1 cellular context compared by ENCODE assay signal in the genomic region with DNA sequence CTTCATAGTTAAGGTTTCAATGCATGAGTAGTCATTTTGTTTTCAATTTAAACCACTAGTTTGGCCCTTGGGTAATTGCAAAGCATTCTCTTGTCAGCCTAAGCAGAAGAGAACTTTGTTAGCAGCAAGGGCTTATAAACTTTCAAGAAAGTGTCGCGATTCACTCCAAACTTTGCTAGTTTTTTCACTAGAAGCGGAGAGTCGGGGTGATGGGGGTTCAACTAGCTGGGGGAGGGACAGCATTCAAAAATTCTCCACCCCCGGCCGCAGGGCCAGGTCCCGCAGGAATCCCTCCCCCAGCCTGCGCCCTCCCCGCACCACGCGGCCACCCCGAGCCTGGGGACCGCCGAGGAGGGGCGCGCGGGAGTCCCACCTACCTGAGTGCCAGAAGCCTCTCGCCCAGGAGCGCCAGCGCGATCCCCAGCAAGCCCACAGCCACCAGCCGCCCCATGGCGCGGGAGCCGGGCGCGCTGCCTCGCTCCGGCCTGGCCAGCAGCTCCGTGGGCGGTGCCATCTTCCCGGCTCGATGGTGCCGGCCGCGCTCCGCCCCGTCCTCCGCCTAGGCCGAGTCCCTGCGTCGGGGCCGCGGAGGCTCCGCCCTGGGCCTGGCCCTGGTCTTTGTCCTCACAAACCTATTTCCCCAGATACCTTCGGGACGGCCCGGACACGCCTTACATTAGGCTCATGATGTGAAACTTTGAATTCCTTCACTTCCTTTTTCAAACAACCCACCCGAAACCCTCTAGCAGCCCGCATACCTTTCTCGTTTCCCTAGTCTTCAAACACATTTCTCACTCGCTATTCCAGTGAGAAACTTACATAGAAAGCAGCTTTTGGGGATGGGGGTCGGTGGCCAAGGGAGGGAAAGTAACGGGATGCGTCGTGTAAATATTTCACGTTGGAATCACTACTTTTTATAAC.
A peak's percentile ranks its signal among the peaks of the same experiment; 100 is the strongest.
TF ChIP-seq lines count a peak whose summit lies in the region.

A gene (minus strand): TSS at position 528 of the 921 bp plus-strand sequence. CDS start 77 bp downstream, at position 451.

TF ChIP-seq in K562, 482 proteins besides CTCF, POLR2A, EP300 and RAD21 (continued from another document):
- TF ChIP-seq, protein P1, sequence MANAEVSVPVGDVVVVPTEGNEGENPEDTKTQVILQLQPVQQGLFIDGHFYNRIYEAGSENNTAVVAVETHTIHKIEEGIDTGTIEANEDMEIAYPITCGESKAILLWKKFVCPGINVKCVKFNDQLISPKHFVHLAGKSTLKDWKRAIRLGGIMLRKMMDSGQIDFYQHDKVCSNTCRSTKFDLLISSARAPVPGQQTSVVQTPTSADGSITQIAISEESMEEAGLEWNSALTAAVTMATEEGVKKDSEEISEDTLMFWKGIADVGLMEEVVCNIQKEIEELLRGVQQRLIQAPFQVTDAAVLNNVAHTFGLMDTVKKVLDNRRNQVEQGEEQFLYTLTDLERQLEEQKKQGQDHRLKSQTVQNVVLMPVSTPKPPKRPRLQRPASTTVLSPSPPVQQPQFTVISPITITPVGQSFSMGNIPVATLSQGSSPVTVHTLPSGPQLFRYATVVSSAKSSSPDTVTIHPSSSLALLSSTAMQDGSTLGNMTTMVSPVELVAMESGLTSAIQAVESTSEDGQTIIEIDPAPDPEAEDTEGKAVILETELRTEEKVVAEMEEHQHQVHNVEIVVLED (CRISPR knock-in tag; IDR thresholded peaks at IDR 0.05), result no peak
- no peak for TF ChIP-seq CHD1 (IDR thresholded peaks at IDR 0.05; ENCODE audit: low read length)
- no peak for TF ChIP-seq SNIP1 (IDR thresholded peaks at IDR 0.05; ENCODE audit: low read depth)
- TF ChIP-seq, protein P2, sequence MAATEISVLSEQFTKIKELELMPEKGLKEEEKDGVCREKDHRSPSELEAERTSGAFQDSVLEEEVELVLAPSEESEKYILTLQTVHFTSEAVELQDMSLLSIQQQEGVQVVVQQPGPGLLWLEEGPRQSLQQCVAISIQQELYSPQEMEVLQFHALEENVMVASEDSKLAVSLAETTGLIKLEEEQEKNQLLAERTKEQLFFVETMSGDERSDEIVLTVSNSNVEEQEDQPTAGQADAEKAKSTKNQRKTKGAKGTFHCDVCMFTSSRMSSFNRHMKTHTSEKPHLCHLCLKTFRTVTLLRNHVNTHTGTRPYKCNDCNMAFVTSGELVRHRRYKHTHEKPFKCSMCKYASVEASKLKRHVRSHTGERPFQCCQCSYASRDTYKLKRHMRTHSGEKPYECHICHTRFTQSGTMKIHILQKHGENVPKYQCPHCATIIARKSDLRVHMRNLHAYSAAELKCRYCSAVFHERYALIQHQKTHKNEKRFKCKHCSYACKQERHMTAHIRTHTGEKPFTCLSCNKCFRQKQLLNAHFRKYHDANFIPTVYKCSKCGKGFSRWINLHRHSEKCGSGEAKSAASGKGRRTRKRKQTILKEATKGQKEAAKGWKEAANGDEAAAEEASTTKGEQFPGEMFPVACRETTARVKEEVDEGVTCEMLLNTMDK (IDR thresholded peaks at IDR 0.05; ENCODE audit: borderline replicate concordance, insufficient read depth, low read depth, low read length, poor library complexity, severe bottlenecking), result no peak
- TF ChIP-seq SIN3B (IDR thresholded peaks at IDR 0.05; ENCODE audit: low read depth), result 0 out of 2 replicates have a peak, but pooled peaks have one; percentile 48
- TF ChIP-seq TCF7 (IDR thresholded peaks at IDR 0.05; ENCODE audit: borderline replicate concordance), result no peak
- TF ChIP-seq, protein P3, sequence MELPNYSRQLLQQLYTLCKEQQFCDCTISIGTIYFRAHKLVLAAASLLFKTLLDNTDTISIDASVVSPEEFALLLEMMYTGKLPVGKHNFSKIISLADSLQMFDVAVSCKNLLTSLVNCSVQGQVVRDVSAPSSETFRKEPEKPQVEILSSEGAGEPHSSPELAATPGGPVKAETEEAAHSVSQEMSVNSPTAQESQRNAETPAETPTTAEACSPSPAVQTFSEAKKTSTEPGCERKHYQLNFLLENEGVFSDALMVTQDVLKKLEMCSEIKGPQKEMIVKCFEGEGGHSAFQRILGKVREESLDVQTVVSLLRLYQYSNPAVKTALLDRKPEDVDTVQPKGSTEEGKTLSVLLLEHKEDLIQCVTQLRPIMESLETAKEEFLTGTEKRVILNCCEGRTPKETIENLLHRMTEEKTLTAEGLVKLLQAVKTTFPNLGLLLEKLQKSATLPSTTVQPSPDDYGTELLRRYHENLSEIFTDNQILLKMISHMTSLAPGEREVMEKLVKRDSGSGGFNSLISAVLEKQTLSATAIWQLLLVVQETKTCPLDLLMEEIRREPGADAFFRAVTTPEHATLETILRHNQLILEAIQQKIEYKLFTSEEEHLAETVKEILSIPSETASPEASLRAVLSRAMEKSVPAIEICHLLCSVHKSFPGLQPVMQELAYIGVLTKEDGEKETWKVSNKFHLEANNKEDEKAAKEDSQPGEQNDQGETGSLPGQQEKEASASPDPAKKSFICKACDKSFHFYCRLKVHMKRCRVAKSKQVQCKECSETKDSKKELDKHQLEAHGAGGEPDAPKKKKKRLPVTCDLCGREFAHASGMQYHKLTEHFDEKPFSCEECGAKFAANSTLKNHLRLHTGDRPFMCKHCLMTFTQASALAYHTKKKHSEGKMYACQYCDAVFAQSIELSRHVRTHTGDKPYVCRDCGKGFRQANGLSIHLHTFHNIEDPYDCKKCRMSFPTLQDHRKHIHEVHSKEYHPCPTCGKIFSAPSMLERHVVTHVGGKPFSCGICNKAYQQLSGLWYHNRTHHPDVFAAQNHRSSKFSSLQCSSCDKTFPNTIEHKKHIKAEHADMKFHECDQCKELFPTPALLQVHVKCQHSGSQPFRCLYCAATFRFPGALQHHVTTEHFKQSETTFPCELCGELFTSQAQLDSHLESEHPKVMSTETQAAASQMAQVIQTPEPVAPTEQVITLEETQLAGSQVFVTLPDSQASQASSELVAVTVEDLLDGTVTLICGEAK (IDR thresholded peaks at IDR 0.05), result peak; percentile 43; the same call in 1 of the 2 replicates
- TF ChIP-seq, protein P3 (CRISPR knock-in tag; IDR thresholded peaks at IDR 0.05), result no peak
- no peak for TF ChIP-seq TAL1 (IDR thresholded peaks at IDR 0.05)
- no peak for TF ChIP-seq ZNF140 (CRISPR knock-in tag; IDR thresholded peaks at IDR 0.05)
- TF ChIP-seq ZNF57 (CRISPR knock-in tag; IDR thresholded peaks at IDR 0.05), result no peak
- no peak for TF ChIP-seq NCOA2 (IDR thresholded peaks at IDR 0.05; ENCODE audit: partially characterized antibody in 2 of 2)
- TF ChIP-seq, protein P4, sequence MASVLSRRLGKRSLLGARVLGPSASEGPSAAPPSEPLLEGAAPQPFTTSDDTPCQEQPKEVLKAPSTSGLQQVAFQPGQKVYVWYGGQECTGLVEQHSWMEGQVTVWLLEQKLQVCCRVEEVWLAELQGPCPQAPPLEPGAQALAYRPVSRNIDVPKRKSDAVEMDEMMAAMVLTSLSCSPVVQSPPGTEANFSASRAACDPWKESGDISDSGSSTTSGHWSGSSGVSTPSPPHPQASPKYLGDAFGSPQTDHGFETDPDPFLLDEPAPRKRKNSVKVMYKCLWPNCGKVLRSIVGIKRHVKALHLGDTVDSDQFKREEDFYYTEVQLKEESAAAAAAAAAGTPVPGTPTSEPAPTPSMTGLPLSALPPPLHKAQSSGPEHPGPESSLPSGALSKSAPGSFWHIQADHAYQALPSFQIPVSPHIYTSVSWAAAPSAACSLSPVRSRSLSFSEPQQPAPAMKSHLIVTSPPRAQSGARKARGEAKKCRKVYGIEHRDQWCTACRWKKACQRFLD (CRISPR knock-in tag; IDR thresholded peaks at IDR 0.05), result no peak
- TF ChIP-seq, protein P5, sequence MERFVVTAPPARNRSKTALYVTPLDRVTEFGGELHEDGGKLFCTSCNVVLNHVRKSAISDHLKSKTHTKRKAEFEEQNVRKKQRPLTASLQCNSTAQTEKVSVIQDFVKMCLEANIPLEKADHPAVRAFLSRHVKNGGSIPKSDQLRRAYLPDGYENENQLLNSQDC (CRISPR knock-in tag; IDR thresholded peaks at IDR 0.05), result no peak
- no peak for TF ChIP-seq SIRT6 (IDR thresholded peaks at IDR 0.05; ENCODE audit: low read depth, low read length)
- no peak for TF ChIP-seq ZNF444 (CRISPR knock-in tag; IDR thresholded peaks at IDR 0.05)
- TF ChIP-seq DNMT1 (IDR thresholded peaks at IDR 0.05), result no peak
